1 cellular context compared by ENCODE assay signal in the genomic region with DNA sequence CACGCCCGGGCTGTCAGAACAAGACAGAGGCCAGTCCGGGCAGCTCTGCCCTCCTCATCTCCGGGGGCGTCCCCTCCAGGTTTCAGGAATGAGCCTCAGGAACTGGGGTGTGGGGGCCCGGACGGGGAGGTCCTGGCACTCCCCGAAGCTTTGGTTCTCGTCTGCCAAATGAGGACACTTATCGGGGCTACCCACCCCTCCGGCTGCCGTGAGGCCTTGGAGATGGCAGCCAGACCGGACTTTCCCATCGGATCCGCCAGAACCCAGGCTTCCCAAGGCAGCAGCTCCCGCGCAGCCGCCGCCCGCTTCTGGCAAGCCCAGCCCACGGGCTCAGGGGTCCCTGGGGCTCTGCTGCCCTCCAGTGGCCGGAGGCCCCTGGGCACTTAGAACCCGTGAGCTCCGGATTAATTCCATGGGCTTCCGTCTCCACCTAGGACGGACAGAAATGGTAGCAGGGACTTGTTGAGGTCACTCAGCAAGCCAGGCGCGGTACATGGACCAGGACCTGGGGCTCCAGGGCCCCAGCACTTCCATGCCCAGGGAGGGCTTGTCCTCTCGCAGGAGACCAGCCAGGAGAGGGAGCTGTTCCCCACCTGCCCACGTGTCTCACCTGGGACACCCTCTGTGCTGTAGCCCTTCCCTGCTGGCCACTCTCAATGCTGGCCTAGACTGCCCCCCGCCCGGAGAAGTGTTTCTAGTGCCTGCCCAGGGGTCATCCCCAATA.
TF ChIP-seq lines count a peak whose summit lies in the region.

No MANE protein-coding gene starts in this region.

TF ChIP-seq in GM12878, 131 proteins besides CTCF, POLR2A, EP300 and RAD21 (continued from another document and continues in another):
- TF ChIP-seq, protein P1, sequence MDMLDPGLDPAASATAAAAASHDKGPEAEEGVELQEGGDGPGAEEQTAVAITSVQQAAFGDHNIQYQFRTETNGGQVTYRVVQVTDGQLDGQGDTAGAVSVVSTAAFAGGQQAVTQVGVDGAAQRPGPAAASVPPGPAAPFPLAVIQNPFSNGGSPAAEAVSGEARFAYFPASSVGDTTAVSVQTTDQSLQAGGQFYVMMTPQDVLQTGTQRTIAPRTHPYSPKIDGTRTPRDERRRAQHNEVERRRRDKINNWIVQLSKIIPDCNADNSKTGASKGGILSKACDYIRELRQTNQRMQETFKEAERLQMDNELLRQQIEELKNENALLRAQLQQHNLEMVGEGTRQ (IDR thresholded peaks at IDR 0.05; ENCODE audit: borderline replicate concordance, low read depth, low read length): no peak
- TF ChIP-seq HDGF (IDR thresholded peaks at IDR 0.05): no peak
- TF ChIP-seq, protein P2, sequence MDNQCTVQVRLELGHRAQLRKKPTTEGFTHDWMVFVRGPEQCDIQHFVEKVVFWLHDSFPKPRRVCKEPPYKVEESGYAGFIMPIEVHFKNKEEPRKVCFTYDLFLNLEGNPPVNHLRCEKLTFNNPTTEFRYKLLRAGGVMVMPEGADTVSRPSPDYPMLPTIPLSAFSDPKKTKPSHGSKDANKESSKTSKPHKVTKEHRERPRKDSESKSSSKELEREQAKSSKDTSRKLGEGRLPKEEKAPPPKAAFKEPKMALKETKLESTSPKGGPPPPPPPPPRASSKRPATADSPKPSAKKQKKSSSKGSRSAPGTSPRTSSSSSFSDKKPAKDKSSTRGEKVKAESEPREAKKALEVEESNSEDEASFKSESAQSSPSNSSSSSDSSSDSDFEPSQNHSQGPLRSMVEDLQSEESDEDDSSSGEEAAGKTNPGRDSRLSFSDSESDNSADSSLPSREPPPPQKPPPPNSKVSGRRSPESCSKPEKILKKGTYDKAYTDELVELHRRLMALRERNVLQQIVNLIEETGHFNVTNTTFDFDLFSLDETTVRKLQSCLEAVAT (IDR thresholded peaks at IDR 0.05): no peak
- no peak for TF ChIP-seq PAX8 (IDR thresholded peaks at IDR 0.05)
- no peak for TF ChIP-seq HSF1 (IDR thresholded peaks at IDR 0.05; ENCODE audit: low read depth, low read length)
- no peak for TF ChIP-seq RCOR1 (conservative IDR thresholded peaks at IDR 0.05; ENCODE audit: low read depth, low read length)
- TF ChIP-seq STAT1 (conservative IDR thresholded peaks at IDR 0.05): peak; percentile 88; the same call in 1 of the 2 replicates
- no peak for TF ChIP-seq NR2C2 (IDR thresholded peaks at IDR 0.05; ENCODE audit: borderline replicate concordance, control insufficient read depth, insufficient read length, low read depth)
- TF ChIP-seq CREB1 (IDR thresholded peaks at IDR 0.05; ENCODE audit: low read depth): no peak
- peak; percentile 42; the same call in 1 of the 2 replicates for TF ChIP-seq RELB (IDR thresholded peaks at IDR 0.05; ENCODE audit: low read depth)
- no peak for TF ChIP-seq MEF2A (IDR thresholded peaks at IDR 0.05; ENCODE audit: insufficient read depth, low read depth, low read length)
- no peak for TF ChIP-seq SUPT20H (IDR thresholded peaks at IDR 0.05; ENCODE audit: borderline replicate concordance, control insufficient read depth, low read depth, low read length)
- TF ChIP-seq MXI1 (IDR thresholded peaks at IDR 0.05; ENCODE audit: low read depth, low read length): no peak
- TF ChIP-seq, protein P3, sequence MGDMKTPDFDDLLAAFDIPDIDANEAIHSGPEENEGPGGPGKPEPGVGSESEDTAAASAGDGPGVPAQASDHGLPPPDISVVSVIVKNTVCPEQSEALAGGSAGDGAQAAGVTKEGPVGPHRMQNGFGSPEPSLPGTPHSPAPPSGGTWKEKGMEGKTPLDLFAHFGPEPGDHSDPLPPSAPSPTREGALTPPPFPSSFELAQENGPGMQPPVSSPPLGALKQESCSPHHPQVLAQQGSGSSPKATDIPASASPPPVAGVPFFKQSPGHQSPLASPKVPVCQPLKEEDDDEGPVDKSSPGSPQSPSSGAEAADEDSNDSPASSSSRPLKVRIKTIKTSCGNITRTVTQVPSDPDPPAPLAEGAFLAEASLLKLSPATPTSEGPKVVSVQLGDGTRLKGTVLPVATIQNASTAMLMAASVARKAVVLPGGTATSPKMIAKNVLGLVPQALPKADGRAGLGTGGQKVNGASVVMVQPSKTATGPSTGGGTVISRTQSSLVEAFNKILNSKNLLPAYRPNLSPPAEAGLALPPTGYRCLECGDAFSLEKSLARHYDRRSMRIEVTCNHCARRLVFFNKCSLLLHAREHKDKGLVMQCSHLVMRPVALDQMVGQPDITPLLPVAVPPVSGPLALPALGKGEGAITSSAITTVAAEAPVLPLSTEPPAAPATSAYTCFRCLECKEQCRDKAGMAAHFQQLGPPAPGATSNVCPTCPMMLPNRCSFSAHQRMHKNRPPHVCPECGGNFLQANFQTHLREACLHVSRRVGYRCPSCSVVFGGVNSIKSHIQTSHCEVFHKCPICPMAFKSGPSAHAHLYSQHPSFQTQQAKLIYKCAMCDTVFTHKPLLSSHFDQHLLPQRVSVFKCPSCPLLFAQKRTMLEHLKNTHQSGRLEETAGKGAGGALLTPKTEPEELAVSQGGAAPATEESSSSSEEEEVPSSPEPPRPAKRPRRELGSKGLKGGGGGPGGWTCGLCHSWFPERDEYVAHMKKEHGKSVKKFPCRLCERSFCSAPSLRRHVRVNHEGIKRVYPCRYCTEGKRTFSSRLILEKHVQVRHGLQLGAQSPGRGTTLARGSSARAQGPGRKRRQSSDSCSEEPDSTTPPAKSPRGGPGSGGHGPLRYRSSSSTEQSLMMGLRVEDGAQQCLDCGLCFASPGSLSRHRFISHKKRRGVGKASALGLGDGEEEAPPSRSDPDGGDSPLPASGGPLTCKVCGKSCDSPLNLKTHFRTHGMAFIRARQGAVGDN (IDR thresholded peaks at IDR 0.05): no peak
- TF ChIP-seq CBX5 (IDR thresholded peaks at IDR 0.05; ENCODE audit: low read depth): no peak
- no peak for TF ChIP-seq BCL11A (IDR thresholded peaks at IDR 0.05; ENCODE audit: low read depth, low read length)
- no peak for TF ChIP-seq ZNF622 (IDR thresholded peaks at IDR 0.05)
- no peak for TF ChIP-seq MTA3 (IDR thresholded peaks at IDR 0.05; ENCODE audit: borderline replicate concordance, low read length)
- no peak for TF ChIP-seq NFYA (IDR thresholded peaks at IDR 0.05; ENCODE audit: borderline replicate concordance, low read depth, low read length)
- TF ChIP-seq MAX (IDR thresholded peaks at IDR 0.05; ENCODE audit: low read depth, low read length): no peak
- no peak for TF ChIP-seq ATF2 (IDR thresholded peaks at IDR 0.05; ENCODE audit: low read length)
- no peak for TF ChIP-seq BRCA1 (IDR thresholded peaks at IDR 0.05; ENCODE audit: low read depth, low read length)
- TF ChIP-seq SUZ12 (IDR thresholded peaks at IDR 0.05; ENCODE audit: unreplicated experiment): no peak
- peak; percentile 76 for TF ChIP-seq YY1 (IDR thresholded peaks at IDR 0.05; ENCODE audit: low read depth, low read length)
- TF ChIP-seq CEBPZ (IDR thresholded peaks at IDR 0.05; ENCODE audit: low read depth, low read length): peak; percentile 36; the same call in 1 of the 2 replicates
- TF ChIP-seq, protein P4, sequence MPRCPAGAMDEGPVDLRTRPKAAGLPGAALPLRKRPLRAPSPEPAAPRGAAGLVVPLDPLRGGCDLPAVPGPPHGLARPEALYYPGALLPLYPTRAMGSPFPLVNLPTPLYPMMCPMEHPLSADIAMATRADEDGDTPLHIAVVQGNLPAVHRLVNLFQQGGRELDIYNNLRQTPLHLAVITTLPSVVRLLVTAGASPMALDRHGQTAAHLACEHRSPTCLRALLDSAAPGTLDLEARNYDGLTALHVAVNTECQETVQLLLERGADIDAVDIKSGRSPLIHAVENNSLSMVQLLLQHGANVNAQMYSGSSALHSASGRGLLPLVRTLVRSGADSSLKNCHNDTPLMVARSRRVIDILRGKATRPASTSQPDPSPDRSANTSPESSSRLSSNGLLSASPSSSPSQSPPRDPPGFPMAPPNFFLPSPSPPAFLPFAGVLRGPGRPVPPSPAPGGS (IDR thresholded peaks at IDR 0.05; ENCODE audit: borderline replicate concordance, insufficient read depth, low read depth, low read length, poor library complexity, severe bottlenecking): no peak
- TF ChIP-seq HCFC1 (IDR thresholded peaks at IDR 0.05; ENCODE audit: low read length): no peak
- no peak for TF ChIP-seq ASH2L (IDR thresholded peaks at IDR 0.05; ENCODE audit: borderline replicate concordance, low read depth)
- TF ChIP-seq, protein P5, sequence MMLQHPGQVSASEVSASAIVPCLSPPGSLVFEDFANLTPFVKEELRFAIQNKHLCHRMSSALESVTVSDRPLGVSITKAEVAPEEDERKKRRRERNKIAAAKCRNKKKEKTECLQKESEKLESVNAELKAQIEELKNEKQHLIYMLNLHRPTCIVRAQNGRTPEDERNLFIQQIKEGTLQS (IDR thresholded peaks at IDR 0.05; ENCODE audit: borderline replicate concordance, extremely low read depth, low read depth, low read length): no peak
- no peak for TF ChIP-seq SMAD1 (IDR thresholded peaks at IDR 0.05; ENCODE audit: low read depth, partially characterized antibody)
- no peak for TF ChIP-seq YBX1 (IDR thresholded peaks at IDR 0.05)
- peak; percentile 54; the same call in 1 of the 2 replicates for TF ChIP-seq NBN (IDR thresholded peaks at IDR 0.05)
- TF ChIP-seq, protein P6, sequence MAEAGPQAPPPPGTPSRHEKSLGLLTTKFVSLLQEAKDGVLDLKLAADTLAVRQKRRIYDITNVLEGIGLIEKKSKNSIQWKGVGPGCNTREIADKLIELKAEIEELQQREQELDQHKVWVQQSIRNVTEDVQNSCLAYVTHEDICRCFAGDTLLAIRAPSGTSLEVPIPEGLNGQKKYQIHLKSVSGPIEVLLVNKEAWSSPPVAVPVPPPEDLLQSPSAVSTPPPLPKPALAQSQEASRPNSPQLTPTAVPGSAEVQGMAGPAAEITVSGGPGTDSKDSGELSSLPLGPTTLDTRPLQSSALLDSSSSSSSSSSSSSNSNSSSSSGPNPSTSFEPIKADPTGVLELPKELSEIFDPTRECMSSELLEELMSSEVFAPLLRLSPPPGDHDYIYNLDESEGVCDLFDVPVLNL (IDR thresholded peaks at IDR 0.05; ENCODE audit: low read depth, low read length): no peak
- TF ChIP-seq CBX3 (IDR thresholded peaks at IDR 0.05; ENCODE audit: borderline replicate concordance, low read depth): no peak
- no peak for TF ChIP-seq BACH1 (IDR thresholded peaks at IDR 0.05; ENCODE audit: borderline replicate concordance)
- TF ChIP-seq KDM1A (IDR thresholded peaks at IDR 0.05; ENCODE audit: borderline replicate concordance): no peak
